ENCODE assay signal across 16 cellular contexts in genomic region chr1:202203238-202204039, GRCh38. TPM values are rescaled to one million over a fixed set of nuclear protein-coding genes. Genes with fewer than 3 reads are reported as not detected.
DNase-seq lines count a peak whose midpoint lies in the region; ATAC-seq and TF ChIP-seq lines count a peak whose summit lies in the region.
"Had no signal": no experiment of that assay in that cellular context is flagged by ENCODE, and none has a peak within 500 bp of the region (broad histone marks: within the 10 kb centered on the region; RNA-seq: fewer than 3 reads in every experiment).

No MANE protein-coding gene starts in this region.

- no peaks in the 10 kb centered on the region for H3K9me3 Mint-ChIP-seq in effector memory CD8-positive, alpha-beta T cell
- H3K9me3 Mint-ChIP-seq: CD4-positive, alpha-beta memory T cell had no signal

- H3K36me3 Mint-ChIP-seq in effector memory CD8-positive, alpha-beta T cell (ENCODE audit: insufficient read depth): peaks cover 3% of the 10 kb centered on the region
- H3K36me3 Mint-ChIP-seq: activated naive CD8-positive, alpha-beta T cell; CD4-positive, alpha-beta memory T cell had no signal

- no peak for TF ChIP-seq EP300 in gastroesophageal sphincter (IDR thresholded peaks at IDR 0.05)

- TF ChIP-seq CTCF in HEK293 (tag by site-specific recombination; IDR thresholded peaks at IDR 0.05) (no peak), RWPE1 (conservative IDR thresholded peaks at IDR 0.05; ENCODE audit: low read depth) (no peak), gastroesophageal sphincter (IDR thresholded peaks at IDR 0.05) (no peak)

- no peak overlapping the region for H3K27ac Mint-ChIP-seq in effector memory CD8-positive, alpha-beta T cell
- H3K27ac Mint-ChIP-seq: activated naive CD8-positive, alpha-beta T cell had no signal

- DNase-seq in DMS53 (lab: John Stamatoyannopoulos, UW) (peak; percentile 62), DMS53 treated with DMSO at 0.1 percent for 48 hours (lab: John Stamatoyannopoulos, UW; ENCODE audit: unreplicated experiment) (no peak), RWPE1 (ENCODE audit: low spot score) (no peak), OCI-M2 (lab: John Stamatoyannopoulos, UW; ENCODE audit: unreplicated experiment) (no peak)
- peak in 2 of 3 experiments; percentile 27 to 52 for DNase-seq in effector memory CD8-positive, alpha-beta T cell
- DNase-seq: 8988T; CD4-positive, alpha-beta memory T cell; effector CD8-positive, alpha-beta T cell; GDM1; NCI-H2171; stimulated activated CD4-positive, alpha-beta T cell treated with anti-CD3 and anti-CD28 coated beads, Interleukin-15, amount 100 ng/mL, for 24 hours had no signal

- no peaks in the 10 kb centered on the region for H3K9me3 ChIP-seq in HEK293 (ENCODE audit: control insufficient read depth, insufficient read depth, low read depth, low read length)
- no peaks in the 10 kb centered on the region for H3K9me3 ChIP-seq in gastroesophageal sphincter

- H3K4me3 Mint-ChIP-seq in effector memory CD8-positive, alpha-beta T cell: no peak overlapping the region
- H3K4me3 Mint-ChIP-seq: activated naive CD8-positive, alpha-beta T cell; CD4-positive, alpha-beta memory T cell had no signal

- H3K27me3 Mint-ChIP-seq in effector memory CD8-positive, alpha-beta T cell: peaks cover 0 to 3% of the 10 kb centered on the region in 2 donors
- H3K27me3 Mint-ChIP-seq: activated naive CD8-positive, alpha-beta T cell; CD4-positive, alpha-beta memory T cell had no signal

- H3K36me3 ChIP-seq in HEK293 (ENCODE audit: control insufficient read depth in 2 of 2, insufficient read depth in 1 of 2, low read length in 2 of 2) (no peaks in the 10 kb centered on the region), gastroesophageal sphincter (no peaks in the 10 kb centered on the region)

- H3K4me1 ChIP-seq in HEK293 (ENCODE audit: control insufficient read depth, insufficient read depth, low read length): no peaks in the 10 kb centered on the region
- peaks cover 0 to 21% (median 0%) of the 10 kb centered on the region in 3 donors for H3K4me1 ChIP-seq in gastroesophageal sphincter

- H3K4me1 Mint-ChIP-seq in effector memory CD8-positive, alpha-beta T cell (ENCODE audit: low read depth in 2 of 2): peaks cover 33 to 47% of the 10 kb centered on the region in 2 donors

- TF ChIP-seq POLR2A in gastroesophageal sphincter (IDR thresholded peaks at IDR 0.05): no peak

- H3K27me3 ChIP-seq in gastroesophageal sphincter: peaks cover 26% of the 10 kb centered on the region

- H3K27ac ChIP-seq in HEK293 (ENCODE audit: extremely low read depth, low read depth, low read length): no peak overlapping the region
- H3K27ac ChIP-seq in RWPE1: peak overlapping the region; percentile 42
- H3K27ac ChIP-seq in gastroesophageal sphincter: no peak overlapping the region

- WGBS in gastroesophageal sphincter (ENCODE audit: low coverage in 1 of 2), 2 donors: 62 to 67% methylated on average over 6 to 7 of the region's 13 CpGs

- POLR2A ChIA-PET in HEK293 (lab: Yijun Ruan, JAX): no interaction called here
- POLR2A ChIA-PET in RWPE1 (lab: Yijun Ruan, JAX; ENCODE audit: low non-redundant PET): no interaction called here

- peak; percentile 65 for ATAC-seq in effector memory CD8-positive, alpha-beta T cell (replicated peaks)
- ATAC-seq in HG03135 (IDR thresholded peaks at IDR 0.05; ENCODE audit: unreplicated experiment): no peak
- no peak for ATAC-seq in gastroesophageal sphincter

- no peak overlapping the region for H3K4me3 ChIP-seq in HEK293 (ENCODE audit: low read depth, low read length)
- H3K4me3 ChIP-seq in gastroesophageal sphincter: no peak overlapping the region

- CTCF ChIA-PET in HEK293 (lab: Yijun Ruan, JAX): interaction anchor here (0.5 to 1.2 kb wide), 2 partner anchors 10 to 159 kb away, joined by 4 read pairs; partner anchors contain the start of gene LGR6
- CTCF ChIA-PET in RWPE1 (lab: Yijun Ruan, JAX): interaction anchor here (0.5 to 1.0 kb wide), 3 partner anchors 10 to 317 kb away, joined by 3 to 8 read pairs (median 4); partner anchors contain the start of gene LGR6

TF ChIP-seq in HEK293, 187 proteins besides CTCF, POLR2A, EP300 and RAD21:
- TF ChIP-seq, protein P1, sequence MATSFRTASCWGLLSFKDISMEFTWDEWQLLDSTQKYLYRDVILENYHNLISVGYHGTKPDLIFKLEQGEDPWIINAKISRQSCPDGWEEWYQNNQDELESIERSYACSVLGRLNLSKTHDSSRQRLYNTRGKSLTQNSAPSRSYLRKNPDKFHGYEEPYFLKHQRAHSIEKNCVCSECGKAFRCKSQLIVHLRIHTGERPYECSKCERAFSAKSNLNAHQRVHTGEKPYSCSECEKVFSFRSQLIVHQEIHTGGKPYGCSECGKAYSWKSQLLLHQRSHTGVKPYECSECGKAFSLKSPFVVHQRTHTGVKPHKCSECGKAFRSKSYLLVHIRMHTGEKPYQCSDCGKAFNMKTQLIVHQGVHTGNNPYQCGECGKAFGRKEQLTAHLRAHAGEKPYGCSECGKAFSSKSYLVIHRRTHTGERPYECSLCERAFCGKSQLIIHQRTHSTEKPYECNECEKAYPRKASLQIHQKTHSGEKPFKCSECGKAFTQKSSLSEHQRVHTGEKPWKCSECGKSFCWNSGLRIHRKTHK (tag by site-specific recombination; IDR thresholded peaks at IDR 0.05): no peak
- peak; percentile 85; the same call in 1 of the 2 replicates for TF ChIP-seq ZNF24 (tag by site-specific recombination; IDR thresholded peaks at IDR 0.05)
- no peak for TF ChIP-seq ZNF221 (tag by site-specific recombination; IDR thresholded peaks at IDR 0.05; ENCODE audit: borderline replicate concordance)
- TF ChIP-seq ZNF146 (tag by site-specific recombination; IDR thresholded peaks at IDR 0.05): no peak
- TF ChIP-seq GLIS1 (tag by site-specific recombination; IDR thresholded peaks at IDR 0.05): peak; percentile 67
- no peak for TF ChIP-seq ZNF2 (tag by site-specific recombination; IDR thresholded peaks at IDR 0.05)
- no peak for TF ChIP-seq ZNF501 (tag by site-specific recombination; IDR thresholded peaks at IDR 0.05)
- no peak for TF ChIP-seq ZNF184 (tag by site-specific recombination; IDR thresholded peaks at IDR 0.05)
- no peak for TF ChIP-seq EGR2 (tag by site-specific recombination; IDR thresholded peaks at IDR 0.05; ENCODE audit: low read depth)
- no peak for TF ChIP-seq REST (tag by site-specific recombination; IDR thresholded peaks at IDR 0.05)

RNA-seq across cellular contexts. Expression of gene LGR6, which starts 9.8 kb away (rescaled TPM):
- 1 to 10 TPM in 1 of 4 donors, under 1 TPM in 3; 0.12 to 2.8 (median 0.48) TPM for total RNA-seq in gastroesophageal sphincter
- total RNA-seq: pulmonary artery endothelial cell had no signal

RNA-seq across cellular contexts. Expression of gene PTPN7, which starts 43.0 kb away (rescaled TPM):
- total RNA-seq in gastroesophageal sphincter: 1 to 10 TPM in 3 of 4 donors, under 1 TPM in 1; 0.78 to 2.0 (median 1.7) TPM

RNA-seq across cellular contexts. Expression of gene ARL8A, which starts 58.9 kb away (rescaled TPM):
- 10 to 100 TPM; 34.9 to 57.5 (median 43.6) TPM for total RNA-seq in gastroesophageal sphincter

Comparison
In these comparisons a context has a peak if more than half of its experiments do, and no peak if none do; other contexts are left out.
1. DNase-seq: peak in DMS53 (single experiment) and effector memory CD8-positive, alpha-beta T cell (2 of 3); none in DMS53 treated with DMSO at 0.1 percent for 48 hours (single experiment), RWPE1 (single experiment) and OCI-M2 (single experiment).